Comparison of ENCODE assay signal across 11 cellular contexts in genomic region chr1:206000641-206001339, GRCh38. TPM values are rescaled to one million over a fixed set of nuclear protein-coding genes. Genes with fewer than 3 reads are reported as not detected.
DNase-seq lines count a peak whose midpoint lies in the region; ATAC-seq, FAIRE-seq and TF ChIP-seq lines count a peak whose summit lies in the region.
"Had no signal": no experiment of that assay in that cellular context is flagged by ENCODE, and none has a peak within 500 bp of the region (broad histone marks: within the 10 kb centered on the region; RNA-seq: fewer than 3 reads in every experiment).

No MANE protein-coding gene starts in this region.

- TF ChIP-seq POLR2A in GM12891 (IDR thresholded peaks at IDR 0.05; ENCODE audit: low read depth, low read length), result no peak

- peaks cover 40% of the 10 kb centered on the region for H3K4me1 ChIP-seq in GM23248 (ENCODE audit: insufficient read depth)

- TF ChIP-seq CTCF in epithelial cell of esophagus (IDR thresholded peaks at IDR 0.05; ENCODE audit: insufficient read depth, low read depth, low read length, missing control alignments), result no peak

- WGBS in GM23248 (ENCODE audit: low coverage in 1 of 2, low lambda C conversion rate in 2 of 2, missing lambda C conversion rate in 2 of 2), 2 experiments, result 28 to 33% methylated on average over 8 of the region's 8 CpGs

- peak overlapping the region; percentile 92 for H3K27ac ChIP-seq in GM23248

- H3K4me2 ChIP-seq in GM23248 (ENCODE audit: unreplicated experiment), result peak overlapping the region; percentile 47

- H3K36me3 ChIP-seq in GM23248 (ENCODE audit: low read depth), result no peaks in the 10 kb centered on the region

- DNase-seq in GM23248 (peak; percentile 89), RCC 7860 (ENCODE audit: low spot score) (peak; percentile 39), epithelial cell of esophagus (ENCODE audit: low read depth) (peak; percentile 52), T-helper 1 cell (no peak), GM12891 (ENCODE audit: insufficient read length, low spot score) (no peak)
- peak; percentile 52 to 55 for DNase-seq in stimulated activated CD4-positive, alpha-beta T cell treated with anti-CD3 and anti-CD28 coated beads, Interleukin-2, amount 100 ng/mL, for 24 hours
- DNase-seq: activated naive CD8-positive, alpha-beta T cell treated with anti-CD3 and anti-CD28 coated beads, Interleukin-2, amount 10 ng/mL, durations not matched to agents 7 days and 5 days had no signal

- no peak for ATAC-seq in GM21390 (IDR thresholded peaks at IDR 0.05; ENCODE audit: unreplicated experiment)

- FAIRE-seq in RCC 7860 (lab: Jason Lieb, UNC), result no peak
- no peak for FAIRE-seq in GM12891 (lab: Jason Lieb, UNC)

- no peaks in the 10 kb centered on the region for H3K9me3 ChIP-seq in GM23248 (ENCODE audit: low read depth)

- in situ Hi-C loops in GM23248 (cut with MboI), result no loop called here

- peak overlapping the region; percentile 40 for H3K4me3 ChIP-seq in GM23248
- H3K4me3 ChIP-seq in epithelial cell of esophagus (ENCODE audit: low read length), result peak overlapping the region; percentile 93

- peak overlapping the region; percentile 76 for H3K9ac ChIP-seq in GM23248

- H4K20me1 ChIP-seq in GM23248 (ENCODE audit: insufficient read depth), result no peaks in the 10 kb centered on the region

- 0 out of 2 replicates have a peak overlapping the region, but pooled peaks have one; percentile 9 for H2AFZ ChIP-seq in GM23248

- peaks cover 29% of the 10 kb centered on the region for H3F3A ChIP-seq in GM23248 (ENCODE audit: insufficient read depth)

- H3K9me2 ChIP-seq in GM23248 (ENCODE audit: insufficient read depth), result no peaks in the 10 kb centered on the region

- no peaks in the 10 kb centered on the region for H3K27me3 ChIP-seq in GM23248 (replicated peaks; ENCODE audit: insufficient read depth)

- H3K79me2 ChIP-seq in GM23248 (ENCODE audit: insufficient read depth), result peaks cover 20% of the 10 kb centered on the region

TF ChIP-seq in GM12891, 5 proteins besides CTCF, POLR2A, EP300 and RAD21:
- TF ChIP-seq TAF1 (IDR thresholded peaks at IDR 0.05; ENCODE audit: low read depth, low read length), result no peak
- TF ChIP-seq POU2F2 (IDR thresholded peaks at IDR 0.05; ENCODE audit: low read depth, low read length), result no peak
- TF ChIP-seq SPI1 (IDR thresholded peaks at IDR 0.05; ENCODE audit: low read depth, low read length), result no peak

RNA-seq across cellular contexts. Expression of gene RAB7B, which starts 2.4 kb away (rescaled TPM):
- 2.8 and 7.1 TPM in 2 replicates for total RNA-seq in GM23248 (2014; rRNA removed; shearing (Covaris generic))
- 7.6 and 7.7 TPM in 2 replicates for polyA plus RNA-seq in GM23248 (2016; fragmentation: Nextera tagmentation; extraction: Ambion mirVana)
- polyA plus RNA-seq in GM12891 (2012; ENCODE audit: low read depth, missing spikeins), result not detected
- total RNA-seq: epithelial cell of proximal tubule, NCI-H460 had no signal

RNA-seq across cellular contexts. Expression of gene CTSE, which starts 22.9 kb away (rescaled TPM):
- total RNA-seq in GM23248 (2014; rRNA removed; shearing (Covaris generic)), result not detected in 2 replicates
- not detected in 2 replicates for polyA plus RNA-seq in GM23248 (2016; fragmentation: Nextera tagmentation; extraction: Ambion mirVana)
- not detected for polyA plus RNA-seq in GM12891 (2012; ENCODE audit: low read depth, missing spikeins)
- total RNA-seq: activated naive CD8-positive, alpha-beta T cell treated with anti-CD3 and anti-CD28 coated beads, Interleukin-2, amount 10 ng/mL, durations not matched to agents 7 days and 5 days; epithelial cell of proximal tubule; G401; NCI-H460 had no signal

RNA-seq across cellular contexts. Expression of gene RHEX, which starts 52.2 kb away (rescaled TPM):
- not detected in 2 replicates for total RNA-seq in GM23248 (2014; rRNA removed; shearing (Covaris generic))
- polyA plus RNA-seq in GM23248 (2016; fragmentation: Nextera tagmentation; extraction: Ambion mirVana), result not detected in 2 replicates
- polyA plus RNA-seq in GM12891 (2012; ENCODE audit: low read depth, missing spikeins), result 0.24 TPM
- total RNA-seq: activated naive CD8-positive, alpha-beta T cell treated with anti-CD3 and anti-CD28 coated beads, Interleukin-2, amount 10 ng/mL, durations not matched to agents 7 days and 5 days; G401; NCI-H460 had no signal

RNA-seq across cellular contexts. Expression of gene SLC26A9, which starts 57.5 kb away (rescaled TPM):
- not detected in 2 replicates for total RNA-seq in GM23248 (2014; rRNA removed; shearing (Covaris generic))
- not detected in 2 replicates for polyA plus RNA-seq in GM23248 (2016; fragmentation: Nextera tagmentation; extraction: Ambion mirVana)
- polyA plus RNA-seq in GM12891 (2012; ENCODE audit: low read depth, missing spikeins), result 0.03 TPM
- total RNA-seq: activated naive CD8-positive, alpha-beta T cell treated with anti-CD3 and anti-CD28 coated beads, Interleukin-2, amount 10 ng/mL, durations not matched to agents 7 days and 5 days; epithelial cell of proximal tubule; G401 had no signal

Comparison
In these comparisons a context has a peak if more than half of its experiments do, and no peak if none do; other contexts are left out.
1. DNase-seq: peak in GM23248 (single experiment), RCC 7860 (single experiment), epithelial cell of esophagus (single experiment) and stimulated activated CD4-positive, alpha-beta T cell treated with anti-CD3 and anti-CD28 coated beads, Interleukin-2, amount 100 ng/mL, for 24 hours (2 of 2); none in T-helper 1 cell (0 of 5) and GM12891 (single experiment).